In genomic region chr1:113046569-113046968, GRCh38 we compare ENCODE assay signal across 1 cellular context.
TF ChIP-seq lines count a peak whose summit lies in the region.

No MANE protein-coding gene starts in this region.

TF ChIP-seq in WTC11, 78 proteins besides CTCF, POLR2A, EP300 and RAD21 (continued from another document):
- TF ChIP-seq IRF1 (CRISPR knock-in tag; IDR thresholded peaks at IDR 0.05) (no peak), MYBL2 (CRISPR knock-in tag; IDR thresholded peaks at IDR 0.05) (no peak)
- TF ChIP-seq, protein P1, sequence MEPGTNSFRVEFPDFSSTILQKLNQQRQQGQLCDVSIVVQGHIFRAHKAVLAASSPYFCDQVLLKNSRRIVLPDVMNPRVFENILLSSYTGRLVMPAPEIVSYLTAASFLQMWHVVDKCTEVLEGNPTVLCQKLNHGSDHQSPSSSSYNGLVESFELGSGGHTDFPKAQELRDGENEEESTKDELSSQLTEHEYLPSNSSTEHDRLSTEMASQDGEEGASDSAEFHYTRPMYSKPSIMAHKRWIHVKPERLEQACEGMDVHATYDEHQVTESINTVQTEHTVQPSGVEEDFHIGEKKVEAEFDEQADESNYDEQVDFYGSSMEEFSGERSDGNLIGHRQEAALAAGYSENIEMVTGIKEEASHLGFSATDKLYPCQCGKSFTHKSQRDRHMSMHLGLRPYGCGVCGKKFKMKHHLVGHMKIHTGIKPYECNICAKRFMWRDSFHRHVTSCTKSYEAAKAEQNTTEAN (CRISPR knock-in tag; IDR thresholded peaks at IDR 0.05): no peak
- TF ChIP-seq, protein P2, sequence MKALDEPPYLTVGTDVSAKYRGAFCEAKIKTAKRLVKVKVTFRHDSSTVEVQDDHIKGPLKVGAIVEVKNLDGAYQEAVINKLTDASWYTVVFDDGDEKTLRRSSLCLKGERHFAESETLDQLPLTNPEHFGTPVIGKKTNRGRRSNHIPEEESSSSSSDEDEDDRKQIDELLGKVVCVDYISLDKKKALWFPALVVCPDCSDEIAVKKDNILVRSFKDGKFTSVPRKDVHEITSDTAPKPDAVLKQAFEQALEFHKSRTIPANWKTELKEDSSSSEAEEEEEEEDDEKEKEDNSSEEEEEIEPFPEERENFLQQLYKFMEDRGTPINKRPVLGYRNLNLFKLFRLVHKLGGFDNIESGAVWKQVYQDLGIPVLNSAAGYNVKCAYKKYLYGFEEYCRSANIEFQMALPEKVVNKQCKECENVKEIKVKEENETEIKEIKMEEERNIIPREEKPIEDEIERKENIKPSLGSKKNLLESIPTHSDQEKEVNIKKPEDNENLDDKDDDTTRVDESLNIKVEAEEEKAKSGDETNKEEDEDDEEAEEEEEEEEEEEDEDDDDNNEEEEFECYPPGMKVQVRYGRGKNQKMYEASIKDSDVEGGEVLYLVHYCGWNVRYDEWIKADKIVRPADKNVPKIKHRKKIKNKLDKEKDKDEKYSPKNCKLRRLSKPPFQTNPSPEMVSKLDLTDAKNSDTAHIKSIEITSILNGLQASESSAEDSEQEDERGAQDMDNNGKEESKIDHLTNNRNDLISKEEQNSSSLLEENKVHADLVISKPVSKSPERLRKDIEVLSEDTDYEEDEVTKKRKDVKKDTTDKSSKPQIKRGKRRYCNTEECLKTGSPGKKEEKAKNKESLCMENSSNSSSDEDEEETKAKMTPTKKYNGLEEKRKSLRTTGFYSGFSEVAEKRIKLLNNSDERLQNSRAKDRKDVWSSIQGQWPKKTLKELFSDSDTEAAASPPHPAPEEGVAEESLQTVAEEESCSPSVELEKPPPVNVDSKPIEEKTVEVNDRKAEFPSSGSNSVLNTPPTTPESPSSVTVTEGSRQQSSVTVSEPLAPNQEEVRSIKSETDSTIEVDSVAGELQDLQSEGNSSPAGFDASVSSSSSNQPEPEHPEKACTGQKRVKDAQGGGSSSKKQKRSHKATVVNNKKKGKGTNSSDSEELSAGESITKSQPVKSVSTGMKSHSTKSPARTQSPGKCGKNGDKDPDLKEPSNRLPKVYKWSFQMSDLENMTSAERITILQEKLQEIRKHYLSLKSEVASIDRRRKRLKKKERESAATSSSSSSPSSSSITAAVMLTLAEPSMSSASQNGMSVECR (CRISPR knock-in tag; IDR thresholded peaks at IDR 0.05; ENCODE audit: borderline replicate concordance): no peak
